23 cellular contexts compared by ENCODE assay signal in genomic region chr1:162928141-162928540, GRCh38.
DNase-seq lines count a peak whose midpoint lies in the region; ATAC-seq and TF ChIP-seq lines count a peak whose summit lies in the region.
"Had no signal": no experiment of that assay in that cellular context is flagged by ENCODE, and none has a peak within 500 bp of the region (broad histone marks: within the 10 kb centered on the region; RNA-seq: fewer than 3 reads in every experiment).

No MANE protein-coding gene starts in this region.

- no peak overlapping the region for H3K4me3 Mint-ChIP-seq in glutamatergic neuron (ENCODE audit: unreplicated experiment)
- H3K4me3 Mint-ChIP-seq: B cell; CD4-positive, CD25-positive, alpha-beta regulatory T cell had no signal

- peaks cover 8% of the 10 kb centered on the region for H3K4me1 Mint-ChIP-seq in glutamatergic neuron (ENCODE audit: low read depth, unreplicated experiment)
- H3K4me1 Mint-ChIP-seq: B cell; CD4-positive, CD25-positive, alpha-beta regulatory T cell had no signal

- ATAC-seq in SK-N-SH treated with all-trans-retinoic acid at 6 μM for 48 hours = peak; percentile 78
- ATAC-seq: A549, Panc1 had no signal

- DNase-seq in EH (ENCODE audit: low read depth) = peak; percentile 14
- DNase-seq in left kidney (ENCODE audit: low read depth, low spot score) = peak; percentile 24
- DNase-seq in glutamatergic neuron = no peak
- DNase-seq in NCI-H226 = no peak
- no peak for DNase-seq in AG08395 (ENCODE audit: low spot score)
- DNase-seq in GM03348 (ENCODE audit: low spot score) = no peak
- DNase-seq: CD4-positive, CD25-positive, alpha-beta regulatory T cell; DND-41; GM23248; HCEC 1CT; KG1; MG63; NCI-H1105 treated with DMSO at 0.1 percent for 48 hours; NCI-H1930; NCI-H446 treated with DMSO at 0.1 percent for 48 hours; NCI-H526; NCI-H82; NK-92 treated with Interleukin-12 subunit alpha and Interleukin-12 subunit beta, amount 100 ng/mL, for 24 hours; SHP77 treated with DMSO at 0.1 percent for 48 hours had no signal

- no peaks in the 10 kb centered on the region for H3K36me3 Mint-ChIP-seq in glutamatergic neuron (ENCODE audit: unreplicated experiment)
- H3K36me3 Mint-ChIP-seq: CD4-positive, CD25-positive, alpha-beta regulatory T cell had no signal

- H3K27ac Mint-ChIP-seq in glutamatergic neuron (ENCODE audit: unreplicated experiment) = no peak overlapping the region
- H3K27ac Mint-ChIP-seq: B cell; CD4-positive, CD25-positive, alpha-beta regulatory T cell had no signal

- no peak for TF ChIP-seq CTCF in glutamatergic neuron (IDR thresholded peaks at IDR 0.05; ENCODE audit: partially characterized antibody, unreplicated experiment)

- H3K9me3 Mint-ChIP-seq in glutamatergic neuron (ENCODE audit: unreplicated experiment) = peaks cover 2% of the 10 kb centered on the region
- H3K9me3 Mint-ChIP-seq: CD4-positive, CD25-positive, alpha-beta regulatory T cell had no signal

- H3K27me3 Mint-ChIP-seq in glutamatergic neuron (ENCODE audit: unreplicated experiment) = no peaks in the 10 kb centered on the region

TF ChIP-seq in SK-N-SH treated with all-trans-retinoic acid at 6 μM for 48 hours, 23 proteins besides CTCF, POLR2A, EP300 and RAD21:
- peak; percentile 86 for TF ChIP-seq ZC3H10 (CRISPR knock-in tag; IDR thresholded peaks at IDR 0.05)
- TF ChIP-seq ESRRG (CRISPR knock-in tag; IDR thresholded peaks at IDR 0.05) = peak; percentile 92
- no peak for TF ChIP-seq BACH2 (CRISPR knock-in tag; IDR thresholded peaks at IDR 0.05; ENCODE audit: borderline replicate concordance)
- TF ChIP-seq ZFP30 (CRISPR knock-in tag; IDR thresholded peaks at IDR 0.05) = no peak
- no peak for TF ChIP-seq TOX (CRISPR knock-in tag; IDR thresholded peaks at IDR 0.05; ENCODE audit: borderline replicate concordance)
- peak; percentile 95 for TF ChIP-seq CREB5 (CRISPR knock-in tag; IDR thresholded peaks at IDR 0.05; ENCODE audit: low read depth)
- no peak for TF ChIP-seq PPARA (CRISPR knock-in tag; IDR thresholded peaks at IDR 0.05; ENCODE audit: borderline replicate concordance)
- peak; percentile 82 for TF ChIP-seq ZNF8 (CRISPR knock-in tag; IDR thresholded peaks at IDR 0.05)
- no peak for TF ChIP-seq ZFP3 (CRISPR knock-in tag; IDR thresholded peaks at IDR 0.05)
- no peak for TF ChIP-seq CSDC2 (CRISPR knock-in tag; IDR thresholded peaks at IDR 0.05)
- TF ChIP-seq, protein P1, sequence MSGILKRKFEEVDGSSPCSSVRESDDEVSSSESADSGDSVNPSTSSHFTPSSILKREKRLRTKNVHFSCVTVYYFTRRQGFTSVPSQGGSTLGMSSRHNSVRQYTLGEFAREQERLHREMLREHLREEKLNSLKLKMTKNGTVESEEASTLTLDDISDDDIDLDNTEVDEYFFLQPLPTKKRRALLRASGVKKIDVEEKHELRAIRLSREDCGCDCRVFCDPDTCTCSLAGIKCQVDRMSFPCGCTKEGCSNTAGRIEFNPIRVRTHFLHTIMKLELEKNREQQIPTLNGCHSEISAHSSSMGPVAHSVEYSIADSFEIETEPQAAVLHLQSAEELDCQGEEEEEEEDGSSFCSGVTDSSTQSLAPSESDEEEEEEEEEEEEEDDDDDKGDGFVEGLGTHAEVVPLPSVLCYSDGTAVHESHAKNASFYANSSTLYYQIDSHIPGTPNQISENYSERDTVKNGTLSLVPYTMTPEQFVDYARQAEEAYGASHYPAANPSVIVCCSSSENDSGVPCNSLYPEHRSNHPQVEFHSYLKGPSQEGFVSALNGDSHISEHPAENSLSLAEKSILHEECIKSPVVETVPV (CRISPR knock-in tag; IDR thresholded peaks at IDR 0.05) = peak; percentile 99
- TF ChIP-seq, protein P2, sequence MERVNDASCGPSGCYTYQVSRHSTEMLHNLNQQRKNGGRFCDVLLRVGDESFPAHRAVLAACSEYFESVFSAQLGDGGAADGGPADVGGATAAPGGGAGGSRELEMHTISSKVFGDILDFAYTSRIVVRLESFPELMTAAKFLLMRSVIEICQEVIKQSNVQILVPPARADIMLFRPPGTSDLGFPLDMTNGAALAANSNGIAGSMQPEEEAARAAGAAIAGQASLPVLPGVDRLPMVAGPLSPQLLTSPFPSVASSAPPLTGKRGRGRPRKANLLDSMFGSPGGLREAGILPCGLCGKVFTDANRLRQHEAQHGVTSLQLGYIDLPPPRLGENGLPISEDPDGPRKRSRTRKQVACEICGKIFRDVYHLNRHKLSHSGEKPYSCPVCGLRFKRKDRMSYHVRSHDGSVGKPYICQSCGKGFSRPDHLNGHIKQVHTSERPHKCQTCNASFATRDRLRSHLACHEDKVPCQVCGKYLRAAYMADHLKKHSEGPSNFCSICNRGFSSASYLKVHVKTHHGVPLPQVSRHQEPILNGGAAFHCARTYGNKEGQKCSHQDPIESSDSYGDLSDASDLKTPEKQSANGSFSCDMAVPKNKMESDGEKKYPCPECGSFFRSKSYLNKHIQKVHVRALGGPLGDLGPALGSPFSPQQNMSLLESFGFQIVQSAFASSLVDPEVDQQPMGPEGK (CRISPR knock-in tag; IDR thresholded peaks at IDR 0.05; ENCODE audit: borderline replicate concordance) = peak; percentile 86
- no peak for TF ChIP-seq OSR1 (CRISPR knock-in tag; IDR thresholded peaks at IDR 0.05)
- 0 out of 2 replicates have a peak, but pooled peaks have one; percentile 17 for TF ChIP-seq POU6F1 (CRISPR knock-in tag; IDR thresholded peaks at IDR 0.05; ENCODE audit: borderline replicate concordance, low read depth)
- no peak for TF ChIP-seq ZNF565 (CRISPR knock-in tag; conservative IDR thresholded peaks at IDR 0.05; ENCODE audit: low read depth)
- peak; percentile 100 for TF ChIP-seq ISL1 (CRISPR knock-in tag; IDR thresholded peaks at IDR 0.05)
- peak; percentile 99 for TF ChIP-seq TCF4 (CRISPR knock-in tag; IDR thresholded peaks at IDR 0.05; ENCODE audit: borderline replicate concordance)
- no peak for TF ChIP-seq ARNTL (CRISPR knock-in tag; IDR thresholded peaks at IDR 0.05; ENCODE audit: borderline replicate concordance, low read depth)
- TF ChIP-seq ZNF70 (CRISPR knock-in tag; IDR thresholded peaks at IDR 0.05) = no peak
- no peak for TF ChIP-seq RARB (CRISPR knock-in tag; IDR thresholded peaks at IDR 0.05)
- TF ChIP-seq, protein P3, sequence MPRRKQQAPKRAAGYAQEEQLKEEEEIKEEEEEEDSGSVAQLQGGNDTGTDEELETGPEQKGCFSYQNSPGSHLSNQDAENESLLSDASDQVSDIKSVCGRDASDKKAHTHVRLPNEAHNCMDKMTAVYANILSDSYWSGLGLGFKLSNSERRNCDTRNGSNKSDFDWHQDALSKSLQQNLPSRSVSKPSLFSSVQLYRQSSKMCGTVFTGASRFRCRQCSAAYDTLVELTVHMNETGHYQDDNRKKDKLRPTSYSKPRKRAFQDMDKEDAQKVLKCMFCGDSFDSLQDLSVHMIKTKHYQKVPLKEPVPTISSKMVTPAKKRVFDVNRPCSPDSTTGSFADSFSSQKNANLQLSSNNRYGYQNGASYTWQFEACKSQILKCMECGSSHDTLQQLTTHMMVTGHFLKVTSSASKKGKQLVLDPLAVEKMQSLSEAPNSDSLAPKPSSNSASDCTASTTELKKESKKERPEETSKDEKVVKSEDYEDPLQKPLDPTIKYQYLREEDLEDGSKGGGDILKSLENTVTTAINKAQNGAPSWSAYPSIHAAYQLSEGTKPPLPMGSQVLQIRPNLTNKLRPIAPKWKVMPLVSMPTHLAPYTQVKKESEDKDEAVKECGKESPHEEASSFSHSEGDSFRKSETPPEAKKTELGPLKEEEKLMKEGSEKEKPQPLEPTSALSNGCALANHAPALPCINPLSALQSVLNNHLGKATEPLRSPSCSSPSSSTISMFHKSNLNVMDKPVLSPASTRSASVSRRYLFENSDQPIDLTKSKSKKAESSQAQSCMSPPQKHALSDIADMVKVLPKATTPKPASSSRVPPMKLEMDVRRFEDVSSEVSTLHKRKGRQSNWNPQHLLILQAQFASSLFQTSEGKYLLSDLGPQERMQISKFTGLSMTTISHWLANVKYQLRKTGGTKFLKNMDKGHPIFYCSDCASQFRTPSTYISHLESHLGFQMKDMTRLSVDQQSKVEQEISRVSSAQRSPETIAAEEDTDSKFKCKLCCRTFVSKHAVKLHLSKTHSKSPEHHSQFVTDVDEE (CRISPR knock-in tag; IDR thresholded peaks at IDR 0.05) = peak; percentile 99
- peak; percentile 97 for TF ChIP-seq GLIS3 (CRISPR knock-in tag; IDR thresholded peaks at IDR 0.05)
- peak; percentile 81 for TF ChIP-seq SNAI2 (CRISPR knock-in tag; IDR thresholded peaks at IDR 0.05)

Comparison
In these comparisons a context has a peak if more than half of its experiments do, and no peak if none do; other contexts are left out.
1. DNase-seq: peak in EH (single experiment) and left kidney (single experiment); none in glutamatergic neuron (single experiment), NCI-H226 (single experiment), AG08395 (single experiment) and GM03348 (single experiment).